In genomic region chr1:75725861-75726361, GRCh38 we compare ENCODE assay signal across 8 cellular contexts. TPM values are rescaled to one million over a fixed set of nuclear protein-coding genes. Genes with fewer than 3 reads are reported as not detected.
A peak's percentile ranks its signal among the peaks of the same experiment; 100 is the strongest.
DNase-seq lines count a peak whose midpoint lies in the region; ATAC-seq lines count a peak whose summit lies in the region.

No MANE protein-coding gene starts in this region.

- H3K9me3 Mint-ChIP-seq in activated CD4-positive, alpha-beta T cell treated with anti-CD3 and anti-CD28 coated beads, Interleukin-2, amount 10 ng/mL, durations not matched to agents 7 days and 5 days: no peaks in the 10 kb centered on the region
- H3K9me3 Mint-ChIP-seq in stimulated activated naive CD8-positive, alpha-beta T cell treated with anti-CD3 and anti-CD28 coated beads, Interleukin-15, amount 100 ng/mL, for 72 hours: no peaks in the 10 kb centered on the region

- H3K27ac Mint-ChIP-seq in activated CD4-positive, alpha-beta T cell treated with anti-CD3 and anti-CD28 coated beads, Interleukin-2, amount 10 ng/mL, durations not matched to agents 7 days and 5 days: no peak overlapping the region
- H3K27ac Mint-ChIP-seq in stimulated activated naive CD8-positive, alpha-beta T cell treated with anti-CD3 and anti-CD28 coated beads, Interleukin-15, amount 100 ng/mL, for 72 hours: no peak overlapping the region

- no peak overlapping the region for H3K27ac ChIP-seq in right cardiac atrium (ENCODE audit: low read length)

- H3K4me3 Mint-ChIP-seq in activated CD4-positive, alpha-beta T cell treated with anti-CD3 and anti-CD28 coated beads, Interleukin-2, amount 10 ng/mL, durations not matched to agents 7 days and 5 days: peak overlapping the region; percentile 100
- peak overlapping the region; percentile 99 to 100 for H3K4me3 Mint-ChIP-seq in stimulated activated naive CD8-positive, alpha-beta T cell treated with anti-CD3 and anti-CD28 coated beads, Interleukin-15, amount 100 ng/mL, for 72 hours

- H3K4me1 ChIP-seq in right cardiac atrium (ENCODE audit: control insufficient read depth, insufficient read depth, low read length): no peaks in the 10 kb centered on the region

- no peak for DNase-seq in activated CD4-positive, alpha-beta T cell treated with anti-CD3 and anti-CD28 coated beads, Interleukin-2, amount 10 ng/mL, durations not matched to agents 7 days and 5 days
- no peak for DNase-seq in activated CD4-positive, alpha-beta T cell treated with anti-CD3 and anti-CD28 coated beads, Interleukin-2, amount 50 U/mL, for 1 hour
- DNase-seq in UCSD-AML1 (lab: John Stamatoyannopoulos, UW; ENCODE audit: unreplicated experiment) (peak; percentile 7), right cardiac atrium (no peak), NCI-H2196 (lab: John Stamatoyannopoulos, UW; ENCODE audit: unreplicated experiment) (no peak), SIG-M5 treated with dmso at 0.1 percent for 504 hours (lab: John Stamatoyannopoulos, UW; ENCODE audit: unreplicated experiment) (no peak)
- no peak for DNase-seq in stimulated activated naive CD8-positive, alpha-beta T cell treated with anti-CD3 and anti-CD28 coated beads, Interleukin-15, amount 100 ng/mL, for 72 hours

- H3K4me1 Mint-ChIP-seq in activated CD4-positive, alpha-beta T cell treated with anti-CD3 and anti-CD28 coated beads, Interleukin-2, amount 10 ng/mL, durations not matched to agents 7 days and 5 days: peaks cover 40% of the 10 kb centered on the region
- peaks cover 36% of the 10 kb centered on the region for H3K4me1 Mint-ChIP-seq in stimulated activated naive CD8-positive, alpha-beta T cell treated with anti-CD3 and anti-CD28 coated beads, Interleukin-15, amount 100 ng/mL, for 72 hours

- no peaks in the 10 kb centered on the region for H3K9me3 ChIP-seq in right cardiac atrium (ENCODE audit: control insufficient read depth, low read length)

- H3K4me3 ChIP-seq in right cardiac atrium (ENCODE audit: low read length): peak overlapping the region; percentile 83

- intact Hi-C loops in right cardiac atrium (cut with DNase I): loop anchor here in 1 of 4 donors (5.0 kb wide), 1 partner anchor 61 kb away; the partner anchor contains the start of gene RABGGTB

- CTCF ChIA-PET in activated CD4-positive, alpha-beta T cell treated with anti-CD3 and anti-CD28 coated beads, Interleukin-2, amount 10 ng/mL, durations not matched to agents 7 days and 5 days (lab: Charles Lee): no interaction called here

- H3K36me3 Mint-ChIP-seq in activated CD4-positive, alpha-beta T cell treated with anti-CD3 and anti-CD28 coated beads, Interleukin-2, amount 10 ng/mL, durations not matched to agents 7 days and 5 days (ENCODE audit: low read depth): peaks cover 8% of the 10 kb centered on the region

- H3K27me3 ChIP-seq in right cardiac atrium (ENCODE audit: control insufficient read depth, insufficient read depth): no peaks in the 10 kb centered on the region

- POLR2A ChIA-PET in activated CD4-positive, alpha-beta T cell treated with anti-CD3 and anti-CD28 coated beads, Interleukin-2, amount 10 ng/mL, durations not matched to agents 7 days and 5 days (lab: Charles Lee): no interaction called here

- H3K27me3 Mint-ChIP-seq in activated CD4-positive, alpha-beta T cell treated with anti-CD3 and anti-CD28 coated beads, Interleukin-2, amount 10 ng/mL, durations not matched to agents 7 days and 5 days: no peaks in the 10 kb centered on the region
- no peaks in the 10 kb centered on the region for H3K27me3 Mint-ChIP-seq in stimulated activated naive CD8-positive, alpha-beta T cell treated with anti-CD3 and anti-CD28 coated beads, Interleukin-15, amount 100 ng/mL, for 72 hours

- WGBS in right cardiac atrium: 63% methylated on average over 11 of the region's 11 CpGs

- ATAC-seq in right cardiac atrium (no peak), HG02973 (IDR thresholded peaks at IDR 0.05; ENCODE audit: unreplicated experiment) (no peak)
- no peak for ATAC-seq in stimulated activated naive CD8-positive, alpha-beta T cell treated with anti-CD3 and anti-CD28 coated beads, Interleukin-15, amount 100 ng/mL, for 72 hours

RNA-seq across cellular contexts. Expression of gene ACADM, which starts 1.4 kb away (rescaled TPM):
- 10 to 100 TPM; 33.9 to 40.7 TPM for total RNA-seq in activated CD4-positive, alpha-beta T cell treated with anti-CD3 and anti-CD28 coated beads, Interleukin-2, amount 10 ng/mL, durations not matched to agents 7 days and 5 days
- total RNA-seq in right cardiac atrium: 100 to 1,000 TPM; 171 to 197 (median 184) TPM
- 105 TPM for polyA plus RNA-seq in right cardiac atrium

Comparison
In these comparisons a context has a peak if more than half of its experiments do, and no peak if none do; other contexts are left out.
1. RNA of gene ACADM, which starts 1.4 kb away (total RNA-seq): 171 to 197 TPM in right cardiac atrium; 33.9 to 40.7 TPM in activated CD4-positive, alpha-beta T cell treated with anti-CD3 and anti-CD28 coated beads, Interleukin-2, amount 10 ng/mL, durations not matched to agents 7 days and 5 days; every median in the first group is over 4 times any median in the second.